ENCODE assay signal across 1 cellular context in genomic region chrX:106802063-106802387, GRCh38.
TF ChIP-seq lines count a peak whose summit lies in the region.

No MANE protein-coding gene starts in this region.

TF ChIP-seq in H1, 55 proteins besides CTCF, POLR2A, EP300 and RAD21 (continued from another document):
- TF ChIP-seq NANOG (IDR thresholded peaks at IDR 0.05; ENCODE audit: insufficient read depth, low read depth, low read length, poor library complexity, severe bottlenecking) (no peak), ATF3 (IDR thresholded peaks at IDR 0.05; ENCODE audit: insufficient read depth, low read depth, low read length) (no peak), ASH2L (IDR thresholded peaks at IDR 0.05; ENCODE audit: low read length) (no peak)
